In the genomic region with DNA sequence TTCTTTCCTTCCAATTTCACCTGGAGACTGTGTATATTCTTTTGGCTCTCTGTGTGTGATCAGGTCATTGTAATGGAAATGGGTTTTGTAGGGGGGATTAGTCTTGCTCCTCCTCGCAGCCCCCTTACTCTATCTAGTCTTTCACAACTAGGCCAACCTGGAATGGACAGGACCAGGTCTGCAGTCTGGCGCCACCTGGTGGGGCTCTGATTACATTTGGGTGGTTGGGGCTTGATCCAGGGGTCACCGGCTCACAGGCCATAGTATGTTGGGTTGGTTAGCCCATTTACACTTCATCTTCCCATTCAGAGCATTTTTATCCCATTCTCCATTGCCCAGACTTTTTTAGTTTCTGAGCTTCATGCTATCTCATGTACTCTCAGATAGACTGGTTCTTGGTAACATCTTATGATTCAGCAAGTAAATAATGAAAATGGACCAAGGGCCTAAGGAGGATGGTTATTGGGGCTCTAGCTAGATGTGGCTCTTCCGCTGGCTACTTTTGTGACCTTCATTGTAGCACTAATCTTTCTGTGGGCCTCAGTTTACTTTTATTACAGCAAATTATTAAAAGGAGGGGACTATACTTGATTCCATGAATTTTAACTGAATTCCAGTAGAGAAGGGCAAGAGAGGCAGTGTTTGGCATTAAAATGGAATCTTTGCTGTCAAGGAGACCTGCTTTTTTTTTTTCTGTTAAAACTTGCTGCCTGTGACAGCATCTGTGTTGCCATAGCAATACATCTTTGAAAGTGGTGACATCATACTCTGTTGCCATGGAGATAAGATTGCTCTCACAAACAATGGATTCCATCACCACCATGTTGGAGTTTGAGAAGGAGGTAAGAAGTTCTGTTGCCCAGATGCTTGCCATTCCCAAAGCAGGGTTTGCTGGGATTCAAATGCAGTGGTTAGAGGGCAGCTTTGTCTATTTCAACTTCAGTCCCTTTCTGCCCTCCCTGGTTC, we compare ENCODE assay signal across 8 cellular contexts.
DNase-seq lines count a peak whose midpoint lies in the region; ATAC-seq and TF ChIP-seq lines count a peak whose summit lies in the region.

No MANE protein-coding gene starts in this region.

- no peak for TF ChIP-seq POLR2A in lower leg skin (IDR thresholded peaks at IDR 0.05)

- H3K9ac ChIP-seq in Loucy (ENCODE audit: low read depth, low read length, poor library complexity, severe bottlenecking) = no peak overlapping the region

- H3K79me2 ChIP-seq in Loucy (ENCODE audit: insufficient read depth, low read length) = no peaks in the 10 kb centered on the region

- TF ChIP-seq CTCF in AG09309 (IDR thresholded peaks at IDR 0.05; ENCODE audit: control insufficient read depth, insufficient read depth, low read depth, low read length, missing control alignments) (peak; percentile 91), Loucy (conservative IDR thresholded peaks at IDR 0.05; ENCODE audit: low read length) (peak; percentile 96), WI38 (IDR thresholded peaks at IDR 0.05; ENCODE audit: low read depth, low read length) (peak; percentile 78), lower leg skin (IDR thresholded peaks at IDR 0.05) (peak in 1 of 3 donors; percentile 31)

- ATAC-seq in GM18907 (IDR thresholded peaks at IDR 0.05; ENCODE audit: unreplicated experiment) (peak; percentile 51), GM19467 (IDR thresholded peaks at IDR 0.05; ENCODE audit: unreplicated experiment) (no peak)

- no peaks in the 10 kb centered on the region for H3K9me3 ChIP-seq in Loucy (ENCODE audit: insufficient read depth, low read depth, low read length)

- no peak overlapping the region for H2AFZ ChIP-seq in Loucy (ENCODE audit: low read length)

- H3K36me3 ChIP-seq in Loucy (ENCODE audit: insufficient read depth, low read length) = no peaks in the 10 kb centered on the region

- H3K4me1 ChIP-seq in Loucy (ENCODE audit: insufficient read depth, low read length, poor library complexity, severe bottlenecking) = no peaks in the 10 kb centered on the region

- H3K27me3 ChIP-seq in Loucy (ENCODE audit: insufficient read depth, low read length, poor library complexity, severe bottlenecking) = no peaks in the 10 kb centered on the region

- H3F3A ChIP-seq in Loucy (ENCODE audit: low read depth) = no peaks in the 10 kb centered on the region

- no peaks in the 10 kb centered on the region for H4K20me1 ChIP-seq in Loucy (ENCODE audit: insufficient read depth, low read length, poor library complexity, severe bottlenecking)

- intact Hi-C loops in lower leg skin (cut with DNase I; ENCODE audit: low total_unique reads) = no loop called here

- DNase-seq in AG09309 (ENCODE audit: low read depth) (no peak), cerebellum (ENCODE audit: low spot score) (peak; percentile 36), lower leg skin (ENCODE audit: low spot score in 2 of 2) (peak; percentile 60 to 91)
- DNase-seq in stimulated activated CD8-positive, alpha-beta memory T cell treated with anti-CD3 and anti-CD28 coated beads, Interleukin-2, amount 100 ng/mL, for 48 hours (ENCODE audit: low read depth in 2 of 2) = peak; percentile 47 to 57

- no peak overlapping the region for H3K4me3 ChIP-seq in AG09309 (ENCODE audit: control insufficient read depth, low read depth, low read length)
- no peak overlapping the region for H3K4me3 ChIP-seq in Loucy (ENCODE audit: low read length, poor library complexity, severe bottlenecking)
- no peak overlapping the region for H3K4me3 ChIP-seq in WI38 (ENCODE audit: low read depth, low read length)
- H3K4me3 ChIP-seq in lower leg skin (ENCODE audit: low read depth, poor library complexity, severe bottlenecking) = no peak overlapping the region

- no peak overlapping the region for H3K4me2 ChIP-seq in Loucy (ENCODE audit: low read depth, low read length, poor library complexity, severe bottlenecking)

- no peaks in the 10 kb centered on the region for H3K9me2 ChIP-seq in Loucy (replicated peaks; ENCODE audit: low read depth, low read length)

- WGBS in lower leg skin, 2 donors = 60 to 66% methylated on average over 4 of the region's 4 CpGs
